In genomic region chr1:167922023-167922422, GRCh38 we compare ENCODE assay signal across 15 cellular contexts. TPM values are rescaled to one million over a fixed set of nuclear protein-coding genes. Genes with fewer than 3 reads are reported as not detected.
A peak's percentile ranks its signal among the peaks of the same experiment; 100 is the strongest.
DNase-seq lines count a peak whose midpoint lies in the region; ATAC-seq, FAIRE-seq and TF ChIP-seq lines count a peak whose summit lies in the region.
"Had no signal": no experiment of that assay in that cellular context is flagged by ENCODE, and none has a peak within 500 bp of the region (broad histone marks: within the 10 kb centered on the region; RNA-seq: fewer than 3 reads in every experiment).

No MANE protein-coding gene starts in this region.

- no peaks in the 10 kb centered on the region for H3K9me3 ChIP-seq in A549

- no peak for TF ChIP-seq POLR2A in A549 (IDR thresholded peaks at IDR 0.05; ENCODE audit: low read length)

- peak overlapping the region in 1 of 2 experiments; percentile 18; a peak in 1 of 6 replicates for H3K27ac ChIP-seq in A549

- no peak for TF ChIP-seq RAD21 in A549 (conservative IDR thresholded peaks at IDR 0.05 in 1 of 2, IDR thresholded peaks at IDR 0.05 in 1 of 2)

- POLR2A ChIA-PET in A549 (lab: Yijun Ruan, JAX) = no interaction called here

- H3K9me3 Mint-ChIP-seq in mesothelial cell of epicardium = no peaks in the 10 kb centered on the region

- peaks cover 9% of the 10 kb centered on the region for H3K36me3 Mint-ChIP-seq in mesothelial cell of epicardium

- no peaks in the 10 kb centered on the region for H3K27me3 Mint-ChIP-seq in mesothelial cell of epicardium (ENCODE audit: low read depth)

- CTCF ChIA-PET in A549 (lab: Yijun Ruan, JAX) = no interaction called here

- TF ChIP-seq EP300 in A549 (IDR thresholded peaks at IDR 0.05) = no peak

- peaks cover 5% of the 10 kb centered on the region for H3K4me1 Mint-ChIP-seq in mesothelial cell of epicardium

- H3K4me2 ChIP-seq in A549 = peak overlapping the region; percentile 53

- FAIRE-seq in A549 (lab: Jason Lieb, UNC) = no peak
- FAIRE-seq: bronchial epithelial cell had no signal

- ATAC-seq in A549 (no peak), GM18867 (IDR thresholded peaks at IDR 0.05; ENCODE audit: unreplicated experiment) (peak; percentile 58), GM19395 (IDR thresholded peaks at IDR 0.05; ENCODE audit: unreplicated experiment) (no peak)

- H3K4me1 ChIP-seq in A549 = peaks cover 60% of the 10 kb centered on the region

- DNase-seq in A549 (ENCODE audit: low read depth in 1 of 2, low spot score in 1 of 2) = no peak
- DNase-seq in OCI-M1 (lab: John Stamatoyannopoulos, UW) = peak; percentile 60
- peak; percentile 28 to 59 for DNase-seq in foreskin fibroblast
- no peak for DNase-seq in mesothelial cell of epicardium (ENCODE audit: low spot score in 2 of 2, unreplicated experiment in 2 of 2)
- no peak for DNase-seq in GM19238 (ENCODE audit: insufficient read length, low spot score)
- no peak for DNase-seq in HuH-7 (ENCODE audit: low spot score)
- DNase-seq: activated gamma-delta T cell; mesendoderm; NCI-H1417 treated with DMSO at 0.1 percent for 48 hours; NCI-H510A treated with DMSO at 0.1 percent for 48 hours; RPMI8226; stimulated activated CD4-positive, alpha-beta T cell treated with anti-CD3 and anti-CD28 coated beads, Interleukin-1b, Interleukin-23, amount 100 ng/mL, for 48 hours had no signal

- no peak overlapping the region for H3K4me3 Mint-ChIP-seq in mesothelial cell of epicardium

- no peak overlapping the region for H3K27ac Mint-ChIP-seq in mesothelial cell of epicardium

- TF ChIP-seq CTCF in A549 (IDR thresholded peaks at IDR 0.05) = no peak
- no peak for TF ChIP-seq CTCF in foreskin fibroblast (IDR thresholded peaks at IDR 0.05; ENCODE audit: low read depth, low read length)
- TF ChIP-seq CTCF in mesothelial cell of epicardium (IDR thresholded peaks at IDR 0.05; ENCODE audit: unreplicated experiment) = no peak

- H3K4me3 ChIP-seq in A549 = no peak overlapping the region
- no peak overlapping the region for H3K4me3 ChIP-seq in foreskin fibroblast (ENCODE audit: low read depth in 1 of 2, low read length in 2 of 2)

TF ChIP-seq in A549, 52 proteins besides CTCF, POLR2A, EP300 and RAD21:
- TF ChIP-seq CBX2 (IDR thresholded peaks at IDR 0.05; ENCODE audit: borderline replicate concordance, low read depth) = no peak
- TF ChIP-seq ZFP36 (IDR thresholded peaks at IDR 0.05; ENCODE audit: borderline replicate concordance, partially characterized antibody) = no peak
- no peak for TF ChIP-seq HDAC2 (IDR thresholded peaks at IDR 0.05)
- TF ChIP-seq TP53 (CRISPR knock-in tag; IDR thresholded peaks at IDR 0.05) = no peak
- TF ChIP-seq GATA3 (IDR thresholded peaks at IDR 0.05; ENCODE audit: borderline replicate concordance) = no peak
- no peak for TF ChIP-seq RCOR1 (IDR thresholded peaks at IDR 0.05; ENCODE audit: low read depth, low read length)
- no peak for TF ChIP-seq JUNB (IDR thresholded peaks at IDR 0.05)
TF ChIP-seq in A549: peak in this region for 0.

RNA-seq across cellular contexts. Expression of gene ADCY10, which starts 8.1 kb away (rescaled TPM):
- polyA plus RNA-seq in A549 (2011; rRNA removed) (0.18 and 0.20 TPM in 2 replicates), A549 (2017; fragmentation: RNase III; extraction: RNeasy Plus Mini Kit Qiagen cat#74134 plus additional on column Dnase treatment) (0.03 to 0.08 TPM (median 0.04 TPM) in 3 replicates)
- 0.01 and 0.08 TPM in 2 replicates for polyA plus RNA-seq in A549 (2012; cell fraction: cytosol; rRNA removed)
- 0.07 and 0.09 TPM in 2 replicates for polyA plus RNA-seq in A549 (2012; cell fraction: nucleus; rRNA removed)
- 0.10 and 0.54 TPM in 2 replicates for polyA minus RNA-seq in A549 (2011; rRNA and poly(A)+ RNA removed)
- total RNA-seq in mesothelial cell of epicardium = 0.04 to 0.47 TPM (median 0.16 TPM) in 3 replicates

RNA-seq across cellular contexts. Expression of gene DCAF6, which starts 14.5 kb away (rescaled TPM):
- 74.7 and 86.8 TPM in 2 replicates for polyA plus RNA-seq in A549 (2011; rRNA removed)
- 22.1 and 22.3 TPM in 2 replicates for polyA plus RNA-seq in A549 (2012; cell fraction: cytosol; rRNA removed)
- 7.5 and 14.0 TPM in 2 replicates for polyA plus RNA-seq in A549 (2012; cell fraction: nucleus; rRNA removed)
- polyA plus RNA-seq in A549 (2017; fragmentation: RNase III; extraction: RNeasy Plus Mini Kit Qiagen cat#74134 plus additional on column Dnase treatment) = 34.4 to 39.9 TPM (median 38.4 TPM) in 3 replicates
- 38.0 and 48.4 TPM in 2 replicates for polyA minus RNA-seq in A549 (2011; rRNA and poly(A)+ RNA removed)
- 34.0 to 34.4 TPM (median 34.0 TPM) in 3 replicates for total RNA-seq in mesothelial cell of epicardium

RNA-seq across cellular contexts. Expression of gene MPC2, which starts 14.8 kb away (rescaled TPM):
- polyA plus RNA-seq in A549 (2011; rRNA removed) (98.9 and 120 TPM in 2 replicates), A549 (2017; fragmentation: RNase III; extraction: RNeasy Plus Mini Kit Qiagen cat#74134 plus additional on column Dnase treatment) (49.5 to 53.0 TPM (median 49.7 TPM) in 3 replicates)
- polyA plus RNA-seq in A549 (2012; cell fraction: cytosol; rRNA removed) = 26.4 and 27.7 TPM in 2 replicates
- polyA plus RNA-seq in A549 (2012; cell fraction: nucleus; rRNA removed) = 11.7 and 15.3 TPM in 2 replicates
- 13.2 and 14.1 TPM in 2 replicates for polyA minus RNA-seq in A549 (2011; rRNA and poly(A)+ RNA removed)
- 20.5 to 23.9 TPM (median 21.4 TPM) in 3 replicates for total RNA-seq in mesothelial cell of epicardium

Comparison
In these comparisons a context has a peak if more than half of its experiments do, and no peak if none do; other contexts are left out.
1. DNase-seq: peak in OCI-M1 (single experiment) and foreskin fibroblast (2 of 2); none in A549 (0 of 2), mesothelial cell of epicardium (0 of 2), GM19238 (single experiment) and HuH-7 (single experiment).